ENCODE assay signal across 8 cellular contexts in the genomic region with DNA sequence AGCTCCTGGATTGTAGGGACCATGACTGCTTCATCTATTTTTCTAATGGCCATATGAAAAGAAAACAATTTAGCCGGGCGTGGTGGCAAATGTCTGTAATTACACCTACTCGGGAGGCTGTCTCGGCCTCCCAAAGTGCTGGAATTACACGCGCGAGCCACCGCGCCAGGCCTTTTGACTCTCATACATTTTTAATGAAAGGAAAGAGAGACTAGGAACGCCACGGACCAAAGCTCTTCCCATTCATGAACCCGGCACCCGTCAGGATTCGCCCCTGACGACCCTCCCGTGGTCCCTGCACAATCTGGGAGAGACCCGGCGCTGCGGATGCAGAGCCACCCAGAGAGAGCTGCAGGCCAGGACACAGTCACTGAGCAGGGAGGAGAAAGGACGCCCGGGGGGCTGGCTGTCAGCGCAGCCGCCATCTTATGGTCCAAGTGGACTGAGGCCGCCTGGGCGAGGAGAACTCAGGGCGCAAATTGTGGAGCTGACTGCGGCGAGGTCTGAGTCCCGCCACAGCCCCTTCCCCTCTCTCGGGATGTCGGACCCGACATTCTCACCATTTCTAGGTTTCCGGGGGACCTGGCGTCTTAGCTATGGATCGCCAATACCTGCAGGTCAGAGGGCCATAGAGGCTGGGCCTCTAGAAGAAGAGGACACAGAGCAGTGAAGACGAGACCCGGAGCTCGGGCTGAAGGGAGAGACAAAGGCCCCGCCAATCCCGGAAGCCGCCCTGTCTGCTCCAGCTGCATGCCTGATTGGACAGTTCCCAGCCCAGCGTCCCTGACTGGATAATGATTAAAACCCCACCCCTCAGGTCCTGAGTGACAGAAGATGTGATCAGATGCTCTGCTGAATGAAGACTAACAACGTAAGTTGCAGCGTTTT. TPM values are rescaled to one million over a fixed set of nuclear protein-coding genes. Genes with fewer than 3 reads are reported as not detected.
A peak's percentile ranks its signal among the peaks of the same experiment; 100 is the strongest.
DNase-seq lines count a peak whose midpoint lies in the region; ATAC-seq and TF ChIP-seq lines count a peak whose summit lies in the region.

ZNF681 (minus strand) TSS at position 705 of the 888 bp plus-strand sequence; CDS start at position 563, 142 bp downstream.

- H3K4me3 ChIP-seq in CD8-positive, alpha-beta T cell (ENCODE audit: low read depth, low read length) = peak within 1 kb of the TSS; percentile 95
- peak within 1 kb of the TSS; percentile 48 to 53 for H3K4me3 ChIP-seq in neutrophil (ENCODE audit: low read depth in 1 of 2, low read length in 1 of 2)
- peak within 1 kb of the TSS; percentile 83 to 95 (median 87) for H3K4me3 ChIP-seq in subcutaneous abdominal adipose tissue (ENCODE audit: low read depth in 1 of 5, low read length in 5 of 5)

- ATAC-seq in CD8-positive, alpha-beta T cell = peak; percentile 85
- ATAC-seq in GM19372 (IDR thresholded peaks at IDR 0.05; ENCODE audit: low read depth, unreplicated experiment) = peak; percentile 66
- peak; percentile 79 for ATAC-seq in HG03565 (IDR thresholded peaks at IDR 0.05; ENCODE audit: unreplicated experiment)

- CTCF ChIA-PET in CD8-positive, alpha-beta T cell (lab: Charles Lee) = interaction anchor here (1.3 to 1.9 kb wide), 3 partner anchors 9 to 640 kb away, joined by 3 to 5 read pairs (median 4); no protein-coding TSS in a partner anchor

- peak within 1 kb of the TSS; percentile 41 to 85 (median 77) for H3K9ac ChIP-seq in subcutaneous abdominal adipose tissue (ENCODE audit: low read length in 5 of 5)

- H3K4me1 Mint-ChIP-seq in CD8-positive, alpha-beta T cell (ENCODE audit: low read depth) = peaks cover 37% of the 10 kb centered on the region

- peaks cover 4% of the 10 kb centered on the region for H3K9me3 Mint-ChIP-seq in CD8-positive, alpha-beta T cell

- no peaks in the 10 kb centered on the region for H3K27me3 Mint-ChIP-seq in CD8-positive, alpha-beta T cell (ENCODE audit: low read depth)

- TF ChIP-seq CTCF in CD8-positive, alpha-beta T cell (IDR thresholded peaks at IDR 0.05) = no peak
- no peak for TF ChIP-seq CTCF in neutrophil (IDR thresholded peaks at IDR 0.05)

- H3K36me3 Mint-ChIP-seq in CD8-positive, alpha-beta T cell = peaks cover 28% of the 10 kb centered on the region

- H3K9me3 ChIP-seq in CD8-positive, alpha-beta T cell (ENCODE audit: low read length) = no peaks in the 10 kb centered on the region
- H3K9me3 ChIP-seq in neutrophil = no peaks in the 10 kb centered on the region
- H3K9me3 ChIP-seq in subcutaneous abdominal adipose tissue (ENCODE audit: control insufficient read depth in 5 of 5, low read length in 5 of 5) = peaks cover 0 to 3% (median 0%) of the 10 kb centered on the region in 5 donors

- DNase-seq in CD8-positive, alpha-beta T cell = peak; percentile 67 to 93 (median 82)
- DNase-seq in activated effector memory CD4-positive, alpha-beta T cell treated with anti-CD3 and anti-CD28 coated beads, Interleukin-2, amount 50 U/mL, for 16 hours = peak; percentile 94
- DNase-seq in foreskin melanocyte = peak; percentile 46

- POLR2A ChIA-PET in CD8-positive, alpha-beta T cell (lab: Charles Lee) = interaction anchor here (0.8 to 3.1 kb wide), 11 partner anchors 15 to 509 kb away, joined by 3 to 37 read pairs (median 7); partner anchors contain the start of genes ZNF254, ZNF675, ZNF724 and ZNF726

- peak within 1 kb of the TSS; percentile 85 for H3K27ac ChIP-seq in CD8-positive, alpha-beta T cell (ENCODE audit: low read depth, low read length)
- H3K27ac ChIP-seq in neutrophil (no peak within 1 kb of the TSS), subcutaneous abdominal adipose tissue (ENCODE audit: low read depth, low read length) (peak within 1 kb of the TSS; percentile 40)

- H3K36me3 ChIP-seq in CD8-positive, alpha-beta T cell (ENCODE audit: insufficient read depth, low read length) = no peaks in the 10 kb centered on the region
- no peaks in the 10 kb centered on the region for H3K36me3 ChIP-seq in neutrophil
- H3K36me3 ChIP-seq in subcutaneous abdominal adipose tissue (ENCODE audit: control insufficient read depth in 5 of 5, insufficient read depth in 5 of 5, low read length in 5 of 5) = no peaks in the 10 kb centered on the region

- peaks cover 18% of the 10 kb centered on the region for H3K4me1 ChIP-seq in CD8-positive, alpha-beta T cell (ENCODE audit: insufficient read depth, low read length)
- peaks cover 12 to 18% of the 10 kb centered on the region in 2 experiments for H3K4me1 ChIP-seq in neutrophil (ENCODE audit: control insufficient read depth in 1 of 2, insufficient read depth in 1 of 2, low read depth in 1 of 2, low read length in 1 of 2)
- H3K4me1 ChIP-seq in subcutaneous abdominal adipose tissue (ENCODE audit: control insufficient read depth in 5 of 5, insufficient read depth in 5 of 5, low read length in 5 of 5) = peaks cover 1 to 23% (median 20%) of the 10 kb centered on the region in 5 donors

- peak within 1 kb of the TSS; percentile 97 for H3K27ac Mint-ChIP-seq in CD8-positive, alpha-beta T cell

- no peaks in the 10 kb centered on the region for H3K27me3 ChIP-seq in CD8-positive, alpha-beta T cell (ENCODE audit: insufficient read depth, low read length)
- H3K27me3 ChIP-seq in neutrophil (peaks cover 9% of the 10 kb centered on the region), subcutaneous abdominal adipose tissue (ENCODE audit: control insufficient read depth in 5 of 5, insufficient read depth in 4 of 5, low read length in 5 of 5) (no peaks in the 10 kb centered on the region)

- H3K4me3 Mint-ChIP-seq in CD8-positive, alpha-beta T cell = peak within 1 kb of the TSS; percentile 95

- intact Hi-C loops in CD8-positive, alpha-beta T cell (cut with DNase I, micrococcal nuclease) = loop anchor here (1.0 to 5.0 kb wide), 6 partner anchors 58 to 508 kb away; partner anchors contain the start of genes ZNF675 (in 1 of the 2) and ZNF724 (in 1 of the 2)

TF ChIP-seq in PFSK-1, 5 proteins besides CTCF, POLR2A, EP300 and RAD21:
- TF ChIP-seq REST (IDR thresholded peaks at IDR 0.05; ENCODE audit: insufficient read depth in 1 of 2, low read depth in 2 of 2, low read length in 2 of 2) (no peak), SIN3A (IDR thresholded peaks at IDR 0.05; ENCODE audit: borderline replicate concordance, insufficient read depth, low read length) (no peak), POLR2AphosphoS5 (IDR thresholded peaks at IDR 0.05; ENCODE audit: low read depth, low read length) (peak; percentile 34; the same call in 1 of the 2 replicates)

RNA-seq across cellular contexts. Expression of gene ZNF681, which starts in this region (rescaled TPM):
- total RNA-seq in CD8-positive, alpha-beta T cell = 1 to 10 TPM; 1.7 to 1.8 TPM
- polyA plus RNA-seq in PFSK-1 (2012; ENCODE audit: insufficient read length, low read depth) = not detected
